In the genomic region with DNA sequence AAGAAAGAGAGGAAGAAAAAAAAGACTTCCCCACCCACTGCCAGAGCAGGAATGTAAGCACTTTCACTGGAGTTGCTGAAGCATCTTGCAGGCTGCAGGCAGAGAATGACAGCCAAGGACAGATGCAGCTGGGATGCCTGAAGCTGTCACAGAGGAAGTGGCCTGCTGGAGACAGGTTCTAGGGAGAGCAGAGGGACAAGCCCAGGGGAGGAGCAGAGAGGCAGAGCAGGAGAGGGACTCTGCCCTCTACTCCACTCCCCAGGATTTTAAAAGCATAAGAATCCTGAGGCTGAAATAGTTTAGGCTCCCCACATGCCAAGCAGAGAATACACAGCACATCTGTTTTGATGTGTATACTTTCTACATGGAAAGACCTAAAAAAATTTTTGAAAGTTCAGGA, we compare ENCODE assay signal across 12 cellular contexts.
A peak's percentile ranks its signal among the peaks of the same experiment; 100 is the strongest.
DNase-seq lines count a peak whose midpoint lies in the region; ATAC-seq and TF ChIP-seq lines count a peak whose summit lies in the region.
"Had no signal": no experiment of that assay in that cellular context is flagged by ENCODE, and none has a peak within 500 bp of the region (broad histone marks: within the 10 kb centered on the region; RNA-seq: fewer than 3 reads in every experiment).

No MANE protein-coding gene starts in this region.

- H3K4me1 ChIP-seq in colonic mucosa (peaks cover 4% of the 10 kb centered on the region), mesodermal cell (ENCODE audit: control insufficient read depth, insufficient read depth, low read length, poor library complexity, severe bottlenecking) (no peaks in the 10 kb centered on the region), thoracic aorta (ENCODE audit: control insufficient read depth in 1 of 2, low read depth in 2 of 2) (peaks cover 16 to 44% of the 10 kb centered on the region in 2 donors)

- intact Hi-C loops in colonic mucosa (cut with DNase I) = no loop called here

- TF ChIP-seq CTCF in colonic mucosa (IDR thresholded peaks at IDR 0.05) (no peak), thoracic aorta (IDR thresholded peaks at IDR 0.05) (no peak)

- no peaks in the 10 kb centered on the region for H3K27me3 ChIP-seq in colonic mucosa
- H3K27me3 ChIP-seq in thoracic aorta (replicated peaks; ENCODE audit: insufficient read depth) = no peaks in the 10 kb centered on the region

- H3K4me3 ChIP-seq in colonic mucosa = no peak overlapping the region
- H3K4me3 ChIP-seq in mesodermal cell (ENCODE audit: extremely low read depth, insufficient read depth, low read length, poor library complexity, severe bottlenecking) = no peak overlapping the region
- H3K4me3 ChIP-seq in thoracic aorta = no peak overlapping the region

- ATAC-seq in thoracic aorta (ENCODE audit: insufficient number of reproducible peaks, low FRiP score, low read depth) (no peak), HG03378 (IDR thresholded peaks at IDR 0.05; ENCODE audit: unreplicated experiment) (no peak)
- ATAC-seq: HCT116 had no signal

- H3K9ac ChIP-seq in colonic mucosa (ENCODE audit: low read depth in 2 of 2, low read length in 2 of 2) = no peak overlapping the region

- H3K9me3 ChIP-seq in colonic mucosa (no peaks in the 10 kb centered on the region), mesodermal cell (ENCODE audit: control insufficient read depth, low read length) (no peaks in the 10 kb centered on the region), thoracic aorta (no peaks in the 10 kb centered on the region)

- H3K36me3 ChIP-seq in colonic mucosa = no peaks in the 10 kb centered on the region
- no peaks in the 10 kb centered on the region for H3K36me3 ChIP-seq in mesodermal cell (ENCODE audit: control insufficient read depth, insufficient read depth, low read length)
- H3K36me3 ChIP-seq in thoracic aorta = no peaks in the 10 kb centered on the region

- H3K27ac ChIP-seq in colonic mucosa (no peak overlapping the region), mesodermal cell (ENCODE audit: low read depth, low read length, severe bottlenecking) (peak overlapping the region; percentile 71), thoracic aorta (peak overlapping the region; percentile 31 to 70)

- DNase-seq in M059J (ENCODE audit: low read depth) (peak; percentile 6), colonic mucosa (peak; percentile 20), thoracic aorta (ENCODE audit: low spot score) (no peak), putamen (ENCODE audit: low spot score) (no peak), NCI-H526 (lab: John Stamatoyannopoulos, UW) (no peak)
- DNase-seq: activated CD4-positive, alpha-beta T cell treated with anti-CD3 and anti-CD28 coated beads for 1 hour; activated naive CD4-positive, alpha-beta T cell; DMS79 treated with DMSO at 0.1 percent for 48 hours; stimulated activated naive CD4-positive, alpha-beta T cell had no signal

Comparison
In these comparisons a context has a peak if more than half of its experiments do, and no peak if none do; other contexts are left out.
1. DNase-seq: peak in M059J (single experiment) and colonic mucosa (single experiment); none in thoracic aorta (single experiment), putamen (single experiment) and NCI-H526 (0 of 2).